1 cellular context compared by ENCODE assay signal in the genomic region with DNA sequence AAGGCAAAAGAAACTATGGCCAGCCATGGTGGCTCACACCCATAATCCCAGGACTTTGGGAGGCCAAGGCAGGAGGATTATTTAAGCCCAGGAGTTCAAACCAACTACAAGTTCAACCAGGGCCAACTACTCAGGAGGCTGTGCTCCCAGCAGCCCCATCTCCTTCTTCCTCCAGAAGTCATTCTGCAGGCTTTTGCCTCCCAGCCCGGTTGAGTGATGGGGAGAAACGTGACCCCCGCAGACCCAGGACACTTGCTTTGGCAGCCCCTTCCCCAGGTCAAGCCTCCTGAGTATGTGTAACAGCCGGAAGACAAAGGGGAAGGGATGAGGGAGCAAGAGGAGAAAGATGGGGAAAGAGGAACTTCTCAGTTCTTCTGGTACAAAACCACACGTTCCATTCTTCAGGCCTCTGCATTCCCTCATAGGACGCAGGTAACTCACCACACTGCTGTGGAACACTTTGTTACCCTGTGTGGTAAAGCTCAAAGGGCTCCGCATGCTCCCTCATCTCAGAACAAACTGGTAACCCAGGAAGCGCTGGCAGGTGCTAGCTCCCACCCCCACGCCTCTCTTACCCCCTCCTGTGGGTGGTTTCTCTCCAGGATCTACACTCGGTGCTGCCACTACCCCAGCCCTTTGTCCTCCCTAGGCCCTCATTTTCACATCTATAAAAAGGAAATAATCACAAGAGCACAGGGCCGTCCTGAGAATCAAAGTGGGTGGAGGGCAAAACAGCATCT.
TF ChIP-seq lines count a peak whose summit lies in the region.

No MANE protein-coding gene starts in this region.

TF ChIP-seq in H1, 55 proteins besides CTCF, POLR2A, EP300 and RAD21:
- no peak for TF ChIP-seq FOSL1 (IDR thresholded peaks at IDR 0.05; ENCODE audit: insufficient read depth, low read depth, low read length)
- no peak for TF ChIP-seq PHF8 (conservative IDR thresholded peaks at IDR 0.05; ENCODE audit: low read depth, low read length)
- no peak for TF ChIP-seq GTF2F1 (IDR thresholded peaks at IDR 0.05; ENCODE audit: borderline replicate concordance, low read depth, low read length)
- TF ChIP-seq, protein P1, sequence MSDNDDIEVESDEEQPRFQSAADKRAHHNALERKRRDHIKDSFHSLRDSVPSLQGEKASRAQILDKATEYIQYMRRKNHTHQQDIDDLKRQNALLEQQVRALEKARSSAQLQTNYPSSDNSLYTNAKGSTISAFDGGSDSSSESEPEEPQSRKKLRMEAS (IDR thresholded peaks at IDR 0.05) = no peak
